8 cellular contexts compared by ENCODE assay signal in the genomic region with DNA sequence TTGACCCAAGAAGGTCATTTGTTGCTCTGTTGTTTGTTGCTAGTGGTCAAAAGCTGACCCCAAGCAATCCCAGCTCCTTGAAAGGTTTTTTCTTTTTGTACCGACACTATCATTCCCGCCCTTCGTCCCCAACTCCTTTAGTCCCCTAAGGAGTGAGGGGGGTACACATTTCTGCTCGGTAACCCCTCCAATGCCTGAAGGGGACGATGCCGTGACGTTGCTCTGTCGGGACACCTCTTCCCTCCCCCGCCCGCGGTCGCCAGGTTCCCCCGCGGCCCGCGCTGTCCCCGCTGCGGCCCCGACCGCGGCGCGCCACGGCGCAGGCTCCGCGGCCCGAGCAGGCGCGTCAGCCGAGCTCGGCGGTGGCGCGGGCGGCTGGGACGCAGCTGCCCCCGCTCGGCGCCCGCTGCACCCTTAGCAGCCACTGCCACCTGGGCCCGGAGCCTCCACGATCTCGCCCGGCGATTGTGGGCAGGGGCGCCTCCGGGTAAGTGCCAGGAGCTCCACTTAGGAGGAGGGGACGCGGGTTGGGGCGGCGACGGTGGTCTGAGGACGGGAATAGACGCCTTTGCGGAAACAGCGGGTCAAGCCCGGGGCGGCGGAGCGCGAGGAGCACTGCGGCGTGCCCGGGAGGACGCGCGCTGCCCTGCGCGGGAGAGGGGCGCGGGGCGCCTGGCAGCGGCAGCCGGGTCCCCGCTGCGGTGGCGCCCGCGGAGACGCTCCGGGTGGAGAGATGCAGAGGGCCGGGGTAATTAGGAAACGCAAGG. TPM values are rescaled to one million over a fixed set of nuclear protein-coding genes. Genes with fewer than 3 reads are reported as not detected.
DNase-seq lines count a peak whose midpoint lies in the region; ATAC-seq, FAIRE-seq and TF ChIP-seq lines count a peak whose summit lies in the region.

Gene GLRB, plus strand, starts transcription at position 340 of the 767 bp plus-strand sequence. CDS start 1,875 bp downstream, outside the sequence.

- no peaks in the 10 kb centered on the region for H3K4me1 ChIP-seq in mesodermal cell (ENCODE audit: control insufficient read depth, insufficient read depth, low read length, poor library complexity, severe bottlenecking)
- no peaks in the 10 kb centered on the region for H3K4me1 ChIP-seq in vagina

- peak; percentile 52 for DNase-seq in ELR (ENCODE audit: low read depth)
- peak; percentile 46 for DNase-seq in NCI-H510A treated with DMSO at 0.1 percent for 48 hours (lab: John Stamatoyannopoulos, UW)
- DNase-seq in epidermal melanocyte (ENCODE audit: insufficient read length, low spot score) = peak; percentile 24
- no peak for DNase-seq in vagina (ENCODE audit: extremely low spot score in 2 of 2)
- DNase-seq in GM19239 (ENCODE audit: insufficient read length, low spot score) = no peak

- TF ChIP-seq CTCF in vagina (IDR thresholded peaks at IDR 0.05) = no peak

- no peak for FAIRE-seq in GM19239 (lab: Jason Lieb, UNC)

- no peak for TF ChIP-seq POLR2A in vagina (IDR thresholded peaks at IDR 0.05)

- 0 to 1% methylated on average over 27 to 40 of the region's 84 CpGs for WGBS in mesodermal cell (ENCODE audit: insufficient coverage in 2 of 2), 2 experiments

- H3K4me3 ChIP-seq in mesodermal cell (ENCODE audit: extremely low read depth, insufficient read depth, low read length, poor library complexity, severe bottlenecking) = peak within 1 kb of the TSS; percentile 46
- peak within 1 kb of the TSS; percentile 56 to 67 for H3K4me3 ChIP-seq in vagina

- H3K36me3 ChIP-seq in mesodermal cell (ENCODE audit: control insufficient read depth, insufficient read depth, low read length) (no peaks in the 10 kb centered on the region), vagina (no peaks in the 10 kb centered on the region)

- intact Hi-C loops in vagina (cut with DNase I) = no loop called here

- no peaks in the 10 kb centered on the region for H3K27me3 ChIP-seq in vagina

- ATAC-seq in HG02981 (IDR thresholded peaks at IDR 0.05; ENCODE audit: unreplicated experiment) (no peak), GM18907 (IDR thresholded peaks at IDR 0.05; ENCODE audit: unreplicated experiment) (no peak)

- no peak within 1 kb of the TSS for H3K27ac ChIP-seq in mesodermal cell (ENCODE audit: low read depth, low read length, severe bottlenecking)
- H3K27ac ChIP-seq in vagina = no peak within 1 kb of the TSS

- H3K9me3 ChIP-seq in mesodermal cell (ENCODE audit: control insufficient read depth, low read length) (no peaks in the 10 kb centered on the region), vagina (no peaks in the 10 kb centered on the region)

RNA-seq across cellular contexts. Expression of gene GLRB, which starts in this region (rescaled TPM):
- 1.5 TPM for polyA plus RNA-seq in mesodermal cell (2013, experiment 1 of 2)
- polyA plus RNA-seq in mesodermal cell (2013, experiment 2 of 2) = 0.76 TPM
- total RNA-seq in vagina = 2.9 TPM

Comparison
In these comparisons a context has a peak if more than half of its experiments do, and no peak if none do; other contexts are left out.
1. DNase-seq: peak in ELR (single experiment), NCI-H510A treated with DMSO at 0.1 percent for 48 hours (single experiment) and epidermal melanocyte (single experiment); none in vagina (0 of 2) and GM19239 (single experiment).